In genomic region chr20:20005381-20005780, GRCh38 we compare ENCODE assay signal across 28 cellular contexts. TPM values are rescaled to one million over a fixed set of nuclear protein-coding genes. Genes with fewer than 3 reads are reported as not detected.
DNase-seq lines count a peak whose midpoint lies in the region; ATAC-seq, FAIRE-seq and TF ChIP-seq lines count a peak whose summit lies in the region.
"Had no signal": no experiment of that assay in that cellular context is flagged by ENCODE, and none has a peak within 500 bp of the region (broad histone marks: within the 10 kb centered on the region; RNA-seq: fewer than 3 reads in every experiment).

No MANE protein-coding gene starts in this region.

- DNase-seq in SK-N-MC (ENCODE audit: low read depth, low spot score), result no peak
- DNase-seq in endodermal cell, result no peak
- DNase-seq in superior temporal gyrus (ENCODE audit: extremely low spot score), result peak; percentile 14
- DNase-seq in HTR-8/SVneo (ENCODE audit: insufficient read length, low spot score), result no peak
- DNase-seq in OCI-M1 (lab: John Stamatoyannopoulos, UW), result no peak
- DNase-seq in MM.1S, result no peak
- DNase-seq: 8988T; Caco-2; CD8-positive, alpha-beta T cell; GOT3; HCEC 1CT; NCI-H1092; NCI-H1417 treated with DMSO at 0.1 percent for 48 hours; NCI-H187; NCI-H2081 treated with DMSO at 0.1 percent for 48 hours; NCI-H2171 treated with DMSO at 0.1 percent for 48 hours; NCI-H345; NCI-H524; NCI-H774; PC-3; SJCRH30 had no signal

- no peaks in the 10 kb centered on the region for H4K20me1 ChIP-seq in BLaER1 treated with 17β-estradiol and CSF1 and Interleukin-3, amounts not matched to agents 10 nM and 100 nM
- no peaks in the 10 kb centered on the region for H4K20me1 ChIP-seq in MM.1S (ENCODE audit: insufficient read depth, low read length)

- ATAC-seq in HG03039 (IDR thresholded peaks at IDR 0.05; ENCODE audit: unreplicated experiment), result no peak
- ATAC-seq: CD8-positive, alpha-beta T cell; PC-3; Right ventricle myocardium inferior had no signal

- H3K4me2 ChIP-seq in BLaER1 treated with 17β-estradiol and CSF1 and Interleukin-3, amounts not matched to agents 10 nM and 100 nM, result peak overlapping the region; percentile 78 to 97 (median 91)
- H3K4me2 ChIP-seq in MM.1S (ENCODE audit: low read depth, low read length), result no peak overlapping the region
- H3K4me2 ChIP-seq: KMS-11 had no signal

- H3K36me3 ChIP-seq in BLaER1 treated with 17β-estradiol and CSF1 and Interleukin-3, amounts not matched to agents 10 nM and 100 nM, result peaks cover 7 to 31% (median 23%) of the 10 kb centered on the region in 11 experiments; a peak in 21 of 22 replicates
- H3K36me3 ChIP-seq in SK-N-MC (ENCODE audit: insufficient read depth, low read length) (no peaks in the 10 kb centered on the region), endodermal cell (ENCODE audit: control insufficient read depth, insufficient read depth, low read length) (no peaks in the 10 kb centered on the region), MM.1S (replicated peaks; ENCODE audit: insufficient read depth, low read length) (no peaks in the 10 kb centered on the region)

- no peaks in the 10 kb centered on the region for H3K9me3 ChIP-seq in BLaER1 treated with 17β-estradiol and CSF1 and Interleukin-3, amounts not matched to agents 10 nM and 100 nM (replicated peaks in 1 of 11)
- H3K9me3 ChIP-seq in SK-N-MC (ENCODE audit: low read depth, low read length) (no peaks in the 10 kb centered on the region), endodermal cell (ENCODE audit: control insufficient read depth, low read length) (no peaks in the 10 kb centered on the region), MM.1S (replicated peaks; ENCODE audit: insufficient read depth, low read length) (no peaks in the 10 kb centered on the region)
- H3K9me3 ChIP-seq: Caco-2, SJCRH30 had no signal

- H3K27ac Mint-ChIP-seq in endodermal cell, result no peak overlapping the region
- H3K27ac Mint-ChIP-seq: CD8-positive, alpha-beta T cell; IgD-negative memory B cell had no signal

- WGBS in endodermal cell (ENCODE audit: insufficient coverage in 1 of 2, insufficient read length in 1 of 2), 2 experiments, result 70 to 73% methylated on average over 1 to 6 of the region's 6 CpGs

- H3K27me3 Mint-ChIP-seq in endodermal cell (ENCODE audit: insufficient read depth), result no peaks in the 10 kb centered on the region

- no peaks in the 10 kb centered on the region for H3K9me3 Mint-ChIP-seq in endodermal cell
- H3K9me3 Mint-ChIP-seq: CD8-positive, alpha-beta T cell; IgD-negative memory B cell had no signal

- H3K79me2 ChIP-seq in MM.1S (ENCODE audit: low read length), result no peaks in the 10 kb centered on the region

- no peaks in the 10 kb centered on the region for H3K9me2 ChIP-seq in MM.1S (replicated peaks; ENCODE audit: insufficient read depth, low read length)

- H3K4me1 Mint-ChIP-seq in endodermal cell, result peaks cover 17% of the 10 kb centered on the region

- H3K4me1 ChIP-seq in BLaER1 treated with 17β-estradiol and CSF1 and Interleukin-3, amounts not matched to agents 10 nM and 100 nM, result peaks cover 70 to 98% (median 90%) of the 10 kb centered on the region in 10 experiments
- H3K4me1 ChIP-seq in endodermal cell (ENCODE audit: control insufficient read depth, insufficient read depth, low read length) (no peaks in the 10 kb centered on the region), MM.1S (ENCODE audit: low read length) (0 out of 2 replicates have a peak, but pooled peaks cover 4% of the 10 kb centered on the region)

- H3F3A ChIP-seq in MM.1S (ENCODE audit: insufficient read depth, low read length), result no peaks in the 10 kb centered on the region

- H2AFZ ChIP-seq in MM.1S (ENCODE audit: low read length), result no peak overlapping the region

- no peak for TF ChIP-seq CTCF in endodermal cell (conservative IDR thresholded peaks at IDR 0.05)
- no peak for TF ChIP-seq CTCF in MM.1S (IDR thresholded peaks at IDR 0.05; ENCODE audit: low read length)

- no peak overlapping the region; a peak in 1 of 20 replicates for H3K4me3 ChIP-seq in BLaER1 treated with 17β-estradiol and CSF1 and Interleukin-3, amounts not matched to agents 10 nM and 100 nM
- H3K4me3 ChIP-seq in SK-N-MC (no peak overlapping the region), endodermal cell (ENCODE audit: low read length) (no peak overlapping the region), MM.1S (ENCODE audit: low read length) (no peak overlapping the region)
- H3K4me3 ChIP-seq: SJCRH30 had no signal

- no peaks in the 10 kb centered on the region for H3K27me3 ChIP-seq in BLaER1 treated with 17β-estradiol and CSF1 and Interleukin-3, amounts not matched to agents 10 nM and 100 nM
- H3K27me3 ChIP-seq in endodermal cell (ENCODE audit: control insufficient read depth, insufficient read depth, low read length, poor library complexity, severe bottlenecking) (no peaks in the 10 kb centered on the region), MM.1S (replicated peaks; ENCODE audit: insufficient read depth, low read length) (peaks cover 6% of the 10 kb centered on the region; the same call in 1 of the 2 replicates)
- H3K27me3 ChIP-seq: SJCRH30 had no signal

- no peak for FAIRE-seq in HTR-8/SVneo (lab: Jason Lieb, UNC)
- FAIRE-seq: G401.6 had no signal

- H3K4me3 Mint-ChIP-seq in endodermal cell, result peak overlapping the region; percentile 1
- H3K4me3 Mint-ChIP-seq: CD8-positive, alpha-beta T cell; IgD-negative memory B cell had no signal

- H3K36me3 Mint-ChIP-seq in endodermal cell (ENCODE audit: low read depth), result no peaks in the 10 kb centered on the region
- H3K36me3 Mint-ChIP-seq: CD8-positive, alpha-beta T cell; IgD-negative memory B cell had no signal

- peak overlapping the region in 9 of 11 experiments; percentile 1 to 93 (median 82); a peak in 9 of 22 replicates for H3K9ac ChIP-seq in BLaER1 treated with 17β-estradiol and CSF1 and Interleukin-3, amounts not matched to agents 10 nM and 100 nM
- H3K9ac ChIP-seq in SK-N-MC (ENCODE audit: insufficient read length) (no peak overlapping the region), endodermal cell (ENCODE audit: extremely low read depth, low read length, poor library complexity, severe bottlenecking) (no peak overlapping the region), MM.1S (ENCODE audit: low read length) (no peak overlapping the region)
- H3K9ac ChIP-seq: KMS-11 had no signal

- peak overlapping the region; percentile 88 to 97 (median 94); a peak in 21 of 22 replicates for H3K27ac ChIP-seq in BLaER1 treated with 17β-estradiol and CSF1 and Interleukin-3, amounts not matched to agents 10 nM and 100 nM
- H3K27ac ChIP-seq in SK-N-MC (peak overlapping the region; percentile 2; the same call in 1 of the 2 replicates), endodermal cell (ENCODE audit: low read depth, low read length) (no peak overlapping the region), MM.1S (ENCODE audit: low read length) (no peak overlapping the region)
- H3K27ac ChIP-seq: KMS-11, SJCRH30 had no signal

RNA-seq across cellular contexts. Expression of gene NAA20, which starts 11.8 kb away (rescaled TPM):
- 10 to 100 TPM; 35.1 to 39.4 TPM for total RNA-seq in endodermal cell
- polyA plus RNA-seq in endodermal cell (2013, experiment 1 of 2), result 37.8 TPM
- polyA plus RNA-seq in endodermal cell (2013, experiment 2 of 2), result 40.2 TPM

RNA-seq across cellular contexts. Expression of gene CRNKL1, which starts 46.9 kb away (rescaled TPM):
- total RNA-seq in endodermal cell, result 10 to 100 TPM; 22.2 to 23.4 TPM
- polyA plus RNA-seq in endodermal cell (2013, experiment 1 of 2), result 24.1 TPM
- 21.3 TPM for polyA plus RNA-seq in endodermal cell (2013, experiment 2 of 2)

RNA-seq across cellular contexts. Expression of gene CFAP61, which starts 47.0 kb away (rescaled TPM):
- under 1 TPM; 0.64 to 0.73 TPM for total RNA-seq in endodermal cell
- polyA plus RNA-seq in endodermal cell (2013, experiment 1 of 2), result 0.85 TPM
- 1.5 TPM for polyA plus RNA-seq in endodermal cell (2013, experiment 2 of 2)
- total RNA-seq: Caco-2; CD8-positive, alpha-beta T cell; PC-3 had no signal
- polyA plus RNA-seq: BJ, IgD-negative memory B cell had no signal

Comparison
In these comparisons a context has a peak if more than half of its experiments do, and no peak if none do; other contexts are left out.
1. H3K27ac ChIP-seq: peak in BLaER1 treated with 17β-estradiol and CSF1 and Interleukin-3, amounts not matched to agents 10 nM and 100 nM (11 of 11) and SK-N-MC (single experiment); none in endodermal cell (single experiment) and MM.1S (single experiment).
2. H3K9ac ChIP-seq: peak in BLaER1 treated with 17β-estradiol and CSF1 and Interleukin-3, amounts not matched to agents 10 nM and 100 nM (9 of 11); none in SK-N-MC (single experiment), endodermal cell (single experiment) and MM.1S (single experiment).